Comparison of ENCODE assay signal across 2 cellular contexts in the genomic region with DNA sequence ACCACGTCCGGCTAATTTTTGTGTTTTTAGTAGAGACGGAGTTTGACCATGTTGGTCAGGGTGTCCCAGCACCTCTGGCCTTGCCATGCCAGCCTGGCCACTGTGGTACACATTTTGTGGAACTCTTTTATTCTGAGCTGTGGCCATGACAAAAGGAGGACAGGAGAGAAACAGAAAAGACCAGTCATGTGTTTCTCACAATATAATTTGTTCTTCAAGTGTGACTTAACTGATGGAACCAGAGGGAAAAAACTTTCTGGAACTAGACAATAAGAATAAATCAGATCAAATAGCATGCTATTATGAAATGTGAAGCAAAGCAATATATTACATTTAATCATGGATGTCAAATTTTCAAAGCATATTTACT.
TF ChIP-seq lines count a peak whose summit lies in the region.

No MANE protein-coding gene starts in this region.

TF ChIP-seq in HepG2, 621 proteins besides CTCF, POLR2A, EP300 and RAD21:
- TF ChIP-seq ERF (CRISPR knock-in tag; IDR thresholded peaks at IDR 0.05) (peak; percentile 33; the same call in 1 of the 2 replicates), ZBTB3 (CRISPR knock-in tag; IDR thresholded peaks at IDR 0.05; ENCODE audit: borderline replicate concordance, low read depth) (no peak), TOPORS (CRISPR knock-in tag; IDR thresholded peaks at IDR 0.05) (no peak), RFXANK (CRISPR knock-in tag; IDR thresholded peaks at IDR 0.05) (no peak), ZNF569 (CRISPR knock-in tag; IDR thresholded peaks at IDR 0.05; ENCODE audit: borderline replicate concordance) (0 out of 2 replicates have a peak, but pooled peaks have one; percentile 58), RCOR2 (CRISPR knock-in tag; IDR thresholded peaks at IDR 0.05) (no peak), DMAP1 (CRISPR knock-in tag; IDR thresholded peaks at IDR 0.05) (no peak)
- TF ChIP-seq, protein P1, sequence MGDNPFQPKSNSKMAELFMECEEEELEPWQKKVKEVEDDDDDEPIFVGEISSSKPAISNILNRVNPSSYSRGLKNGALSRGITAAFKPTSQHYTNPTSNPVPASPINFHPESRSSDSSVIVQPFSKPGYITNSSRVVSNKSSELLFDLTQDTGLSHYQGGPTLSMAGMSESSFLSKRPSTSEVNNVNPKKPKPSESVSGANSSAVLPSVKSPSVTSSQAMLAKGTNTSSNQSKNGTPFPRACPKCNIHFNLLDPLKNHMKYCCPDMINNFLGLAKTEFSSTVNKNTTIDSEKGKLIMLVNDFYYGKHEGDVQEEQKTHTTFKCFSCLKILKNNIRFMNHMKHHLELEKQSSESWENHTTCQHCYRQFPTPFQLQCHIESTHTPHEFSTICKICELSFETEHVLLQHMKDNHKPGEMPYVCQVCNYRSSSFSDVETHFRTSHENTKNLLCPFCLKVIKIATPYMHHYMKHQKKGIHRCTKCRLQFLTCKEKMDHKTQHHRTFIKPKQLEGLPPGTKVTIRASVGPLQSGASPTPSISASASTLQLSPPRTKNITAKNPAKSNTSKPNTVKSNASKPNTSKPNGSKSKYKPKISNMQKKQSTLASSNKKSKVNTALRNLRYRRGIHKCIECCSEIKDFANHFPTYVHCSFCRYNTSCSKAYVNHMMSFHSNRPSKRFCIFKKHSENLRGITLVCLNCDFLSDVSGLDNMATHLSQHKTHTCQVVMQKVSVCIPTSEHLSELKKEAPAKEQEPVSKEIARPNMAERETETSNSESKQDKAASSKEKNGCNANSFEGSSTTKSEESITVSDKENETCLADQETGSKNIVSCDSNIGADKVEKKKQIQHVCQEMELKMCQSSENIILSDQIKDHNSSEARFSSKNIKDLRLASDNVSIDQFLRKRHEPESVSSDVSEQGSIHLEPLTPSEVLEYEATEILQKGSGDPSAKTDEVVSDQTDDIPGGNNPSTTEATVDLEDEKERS (CRISPR knock-in tag; IDR thresholded peaks at IDR 0.05): 0 out of 2 replicates have a peak, but pooled peaks have one; percentile 17

TF ChIP-seq in SK-N-SH treated with all-trans-retinoic acid at 6 μM for 48 hours, 23 proteins besides CTCF, POLR2A, EP300 and RAD21:
- no peak for TF ChIP-seq OSR1 (CRISPR knock-in tag; IDR thresholded peaks at IDR 0.05)
- TF ChIP-seq ESRRG (CRISPR knock-in tag; IDR thresholded peaks at IDR 0.05): no peak
- no peak for TF ChIP-seq CSDC2 (CRISPR knock-in tag; IDR thresholded peaks at IDR 0.05)
- TF ChIP-seq GLIS3 (CRISPR knock-in tag; IDR thresholded peaks at IDR 0.05): no peak
- TF ChIP-seq PPARA (CRISPR knock-in tag; IDR thresholded peaks at IDR 0.05; ENCODE audit: borderline replicate concordance): no peak
- no peak for TF ChIP-seq RARB (CRISPR knock-in tag; IDR thresholded peaks at IDR 0.05)
- no peak for TF ChIP-seq SNAI2 (CRISPR knock-in tag; IDR thresholded peaks at IDR 0.05)
- no peak for TF ChIP-seq ISL1 (CRISPR knock-in tag; IDR thresholded peaks at IDR 0.05)
- no peak for TF ChIP-seq CSRNP3 (CRISPR knock-in tag; IDR thresholded peaks at IDR 0.05)
